ENCODE assay signal across 9 cellular contexts in genomic region chr20:50744143-50744792, GRCh38. TPM values are rescaled to one million over a fixed set of nuclear protein-coding genes. Genes with fewer than 3 reads are reported as not detected.
DNase-seq lines count a peak whose midpoint lies in the region; ATAC-seq and TF ChIP-seq lines count a peak whose summit lies in the region.
"Had no signal": no experiment of that assay in that cellular context is flagged by ENCODE, and none has a peak within 500 bp of the region (broad histone marks: within the 10 kb centered on the region; RNA-seq: fewer than 3 reads in every experiment).

No MANE protein-coding gene starts in this region.

- H3K9me2 ChIP-seq in HCT116 (ENCODE audit: insufficient read depth), result no peaks in the 10 kb centered on the region

- no peaks in the 10 kb centered on the region for H3K27me3 ChIP-seq in HCT116 (ENCODE audit: insufficient read depth, low read length)
- no peaks in the 10 kb centered on the region for H3K27me3 ChIP-seq in SJCRH30

- POLR2A ChIA-PET in HCT116 (lab: Charles Lee), result interaction anchor here (0.9 to 2.3 kb wide), 6 partner anchors 11 to 118 kb away, joined by 3 to 15 read pairs (median 4); partner anchors contain the start of gene PARD6B

- RAD21 ChIA-PET in HCT116 (lab: Charles Lee; ENCODE audit: low non-redundant PET in 1 of 2, low total read pairs in 2 of 2, uncharacterized antibody in 2 of 2, unreplicated experiment in 2 of 2), result interaction anchor here (0.5 to 1.9 kb wide), 7 partner anchors 10 to 119 kb away, joined by 3 to 7 read pairs (median 3); partner anchors contain the start of gene RIPOR3 (in 1 of the 2)

- H3K27ac ChIP-seq in HCT116 (ENCODE audit: low read depth, low read length) (peak overlapping the region; percentile 93), SJCRH30 (no peak overlapping the region)

- no peaks in the 10 kb centered on the region for H3K36me3 Mint-ChIP-seq in osteocyte (ENCODE audit: unreplicated experiment)

- no peak overlapping the region for H2AFZ ChIP-seq in HCT116 (ENCODE audit: low read depth, low read length, poor library complexity, severe bottlenecking)

- DNase-seq in HCT116 (ENCODE audit: low read depth, low spot score), result peak; percentile 67
- peak; percentile 81 to 92 for DNase-seq in SJCRH30
- DNase-seq in fibroblast of peridontal ligament (ENCODE audit: extremely low read depth), result peak; percentile 88
- peak; percentile 73 for DNase-seq in osteocyte (ENCODE audit: extremely low spot score, unreplicated experiment)
- DNase-seq in activated effector memory CD4-positive, alpha-beta T cell treated with Interleukin-2 at 50 U/mL for 16 hours, result no peak
- no peak for DNase-seq in stimulated activated naive CD8-positive, alpha-beta T cell treated with anti-CD3 and anti-CD28 coated beads, Interleukin-15, amount 100 ng/mL, for 72 hours
- no peak for DNase-seq in DMS153 treated with DMSO at 0.1 percent for 48 hours (lab: John Stamatoyannopoulos, UW; ENCODE audit: unreplicated experiment)

- H3K27me3 Mint-ChIP-seq in osteocyte (ENCODE audit: unreplicated experiment), result no peaks in the 10 kb centered on the region
- no peaks in the 10 kb centered on the region for H3K27me3 Mint-ChIP-seq in stimulated activated naive CD8-positive, alpha-beta T cell treated with anti-CD3 and anti-CD28 coated beads, Interleukin-15, amount 100 ng/mL, for 72 hours

- ATAC-seq in HCT116, result peak; percentile 75
- no peak for ATAC-seq in stimulated activated naive CD8-positive, alpha-beta T cell treated with anti-CD3 and anti-CD28 coated beads, Interleukin-15, amount 100 ng/mL, for 72 hours
- no peak for ATAC-seq in GM19023 (IDR thresholded peaks at IDR 0.05; ENCODE audit: unreplicated experiment)

- no peak overlapping the region for H3K4me3 Mint-ChIP-seq in osteocyte (ENCODE audit: unreplicated experiment)
- no peak overlapping the region for H3K4me3 Mint-ChIP-seq in stimulated activated naive CD8-positive, alpha-beta T cell treated with anti-CD3 and anti-CD28 coated beads, Interleukin-15, amount 100 ng/mL, for 72 hours
- H3K4me3 Mint-ChIP-seq: T-helper 1 cell treated with Interleukin-12 subunit alpha and Interleukin-12 subunit beta and Interleukin-4 antibody, amounts not matched to agents 30 μg/mL and 1 μg/mL, for 36 hours had no signal

- no peaks in the 10 kb centered on the region; the same call in 1 of the 2 replicates for H4K20me1 ChIP-seq in HCT116 (ENCODE audit: insufficient read depth)

- H3K4me1 ChIP-seq in HCT116 (ENCODE audit: control insufficient read depth in 1 of 2, insufficient read depth in 2 of 2, low read length in 2 of 2) (peaks cover 80 to 91% of the 10 kb centered on the region in 2 experiments), SJCRH30 (peaks cover 9% of the 10 kb centered on the region)

- peak; percentile 72 for TF ChIP-seq RAD21 in HCT116 (IDR thresholded peaks at IDR 0.05; ENCODE audit: low read depth)

- TF ChIP-seq CTCF in HCT116 (IDR thresholded peaks at IDR 0.05 in 2 of 3, conservative IDR thresholded peaks at IDR 0.05 in 1 of 3; ENCODE audit: borderline replicate concordance in 1 of 3, insufficient read depth in 1 of 3, low read depth in 2 of 3, low read length in 2 of 3) (peak; percentile 9 to 46 (median 24); a peak in 3 of 6 replicates), osteocyte (IDR thresholded peaks at IDR 0.05) (peak; percentile 62)

- peaks cover 37% of the 10 kb centered on the region for H3K4me1 Mint-ChIP-seq in osteocyte (ENCODE audit: unreplicated experiment)
- peaks cover 44% of the 10 kb centered on the region for H3K4me1 Mint-ChIP-seq in stimulated activated naive CD8-positive, alpha-beta T cell treated with anti-CD3 and anti-CD28 coated beads, Interleukin-15, amount 100 ng/mL, for 72 hours

- no peaks in the 10 kb centered on the region for H3K9me3 Mint-ChIP-seq in osteocyte (ENCODE audit: unreplicated experiment)
- H3K9me3 Mint-ChIP-seq in stimulated activated naive CD8-positive, alpha-beta T cell treated with anti-CD3 and anti-CD28 coated beads, Interleukin-15, amount 100 ng/mL, for 72 hours, result no peaks in the 10 kb centered on the region
- H3K9me3 Mint-ChIP-seq: T-helper 1 cell treated with Interleukin-12 subunit alpha and Interleukin-12 subunit beta and Interleukin-4 antibody, amounts not matched to agents 30 μg/mL and 1 μg/mL, for 36 hours had no signal

- H3K4me2 ChIP-seq in HCT116 (ENCODE audit: low read length), result peak overlapping the region; percentile 82

- peak overlapping the region; percentile 67 for H3K9ac ChIP-seq in HCT116 (ENCODE audit: low read length)

- H3K4me3 ChIP-seq in HCT116 (replicated peaks in 1 of 2; ENCODE audit: low read depth in 1 of 2, low read length in 2 of 2) (peak overlapping the region; percentile 8 to 42; a peak in 3 of 4 replicates), SJCRH30 (peak overlapping the region; percentile 9; the same call in 1 of the 2 replicates)

- H3K9me3 ChIP-seq in HCT116 (ENCODE audit: control insufficient read depth in 1 of 2, insufficient read depth in 1 of 2, low read depth in 1 of 2, low read length in 2 of 2), result no peaks in the 10 kb centered on the region
- no peaks in the 10 kb centered on the region for H3K9me3 ChIP-seq in SJCRH30 (replicated peaks)

- no TSS peak for BruUV-seq in HCT116 (replicated peaks; lab: Mats Ljungman, UMichigan)

- TF ChIP-seq POLR2A in HCT116 (IDR thresholded peaks at IDR 0.05; ENCODE audit: borderline replicate concordance, extremely low read depth, insufficient read depth, insufficient read length), result no peak

- intact Hi-C loops in HCT116 (cut with micrococcal nuclease), result loop anchor here (2.0 to 5.0 kb wide), 2 partner anchors 81 to 107 kb away; no protein-coding TSS in a partner anchor

- H3K79me2 ChIP-seq in HCT116 (ENCODE audit: insufficient read depth, low read length), result peaks cover 94% of the 10 kb centered on the region

- H3K36me3 ChIP-seq in HCT116 (ENCODE audit: control insufficient read depth in 1 of 2, insufficient read depth in 2 of 2, low read length in 2 of 2), result peaks cover 10 to 13% of the 10 kb centered on the region in 2 experiments; a peak in 3 of 4 replicates
- H3K36me3 ChIP-seq in SJCRH30, result no peaks in the 10 kb centered on the region

- CTCF ChIA-PET in HCT116 (lab: Charles Lee), result interaction anchor here (0.7 to 2.8 kb wide), 10 partner anchors 9 to 134 kb away, joined by 3 to 22 read pairs (median 4); partner anchors contain the start of gene PARD6B

- H3K27ac Mint-ChIP-seq in osteocyte (ENCODE audit: unreplicated experiment), result peak overlapping the region; percentile 86
- H3K27ac Mint-ChIP-seq in stimulated activated naive CD8-positive, alpha-beta T cell treated with anti-CD3 and anti-CD28 coated beads, Interleukin-15, amount 100 ng/mL, for 72 hours, result peak overlapping the region in 1 of 2 donors; percentile 67
- H3K27ac Mint-ChIP-seq: T-helper 1 cell treated with Interleukin-12 subunit alpha and Interleukin-12 subunit beta and Interleukin-4 antibody, amounts not matched to agents 30 μg/mL and 1 μg/mL, for 36 hours had no signal

TF ChIP-seq in HCT116, 20 proteins besides CTCF, POLR2A, EP300 and RAD21:
- peak; percentile 49; the same call in 1 of the 2 replicates for TF ChIP-seq SP1 (IDR thresholded peaks at IDR 0.05; ENCODE audit: low read depth)
- TF ChIP-seq EGR1 (IDR thresholded peaks at IDR 0.05; ENCODE audit: low read depth), result 0 out of 2 replicates have a peak, but pooled peaks have one; percentile 36
- TF ChIP-seq SIN3A (IDR thresholded peaks at IDR 0.05; ENCODE audit: low read depth), result no peak
- TF ChIP-seq CEBPB (IDR thresholded peaks at IDR 0.05; ENCODE audit: low read depth), result no peak
- TF ChIP-seq JUND (IDR thresholded peaks at IDR 0.05), result peak; percentile 39; the same call in 1 of the 2 replicates
- peak; percentile 38; the same call in 1 of the 2 replicates for TF ChIP-seq FOSL1 (IDR thresholded peaks at IDR 0.05; ENCODE audit: low read depth)
- TF ChIP-seq SRF (IDR thresholded peaks at IDR 0.05; ENCODE audit: low read depth), result no peak
- TF ChIP-seq ZBTB33 (IDR thresholded peaks at IDR 0.05; ENCODE audit: extremely low read depth, insufficient replicate concordance, low read length), result no peak
- peak; percentile 14; the same call in 1 of the 2 replicates for TF ChIP-seq POLR2AphosphoS5 (IDR thresholded peaks at IDR 0.05; ENCODE audit: low read depth, low read length)
TF ChIP-seq in HCT116: peak in this region for 5.

RNA-seq across cellular contexts. Expression of gene PARD6B, which starts 12.9 kb away (rescaled TPM):
- 41.3 TPM for total RNA-seq in HCT116 (2021; ENCODE audit: unreplicated experiment)
- polyA plus RNA-seq in HCT116 (2012), result 3.1 and 5.0 TPM in 2 replicates
- total RNA-seq in SJCRH30 (2014; rRNA removed; shearing (Covaris generic)), result 2.3 and 2.8 TPM in 2 replicates
- 0.97 and 1.1 TPM in 2 replicates for total RNA-seq in osteocyte

RNA-seq across cellular contexts. Expression of gene BCAS4, which starts 50.6 kb away (rescaled TPM):
- total RNA-seq in HCT116 (2021; ENCODE audit: unreplicated experiment), result 18.9 TPM
- polyA plus RNA-seq in HCT116 (2012), result 18.3 and 18.6 TPM in 2 replicates
- total RNA-seq in SJCRH30 (2014; rRNA removed; shearing (Covaris generic)), result 5.3 and 5.8 TPM in 2 replicates
- total RNA-seq in osteocyte, result 3.5 and 4.2 TPM in 2 replicates

RNA-seq across cellular contexts. Expression of gene RIPOR3, which starts 52.9 kb away (rescaled TPM):
- total RNA-seq in HCT116 (2021; ENCODE audit: unreplicated experiment), result 0.22 TPM
- 0.14 and 0.20 TPM in 2 replicates for polyA plus RNA-seq in HCT116 (2012)
- total RNA-seq in SJCRH30 (2014; rRNA removed; shearing (Covaris generic)), result 1.7 and 2.6 TPM in 2 replicates
- 0.11 and 0.37 TPM in 2 replicates for total RNA-seq in osteocyte

Comparison
In these comparisons a context has a peak if more than half of its experiments do, and no peak if none do; other contexts are left out.
1. DNase-seq: peak in HCT116 (single experiment), SJCRH30 (2 of 2), fibroblast of peridontal ligament (single experiment) and osteocyte (single experiment); none in activated effector memory CD4-positive, alpha-beta T cell treated with Interleukin-2 at 50 U/mL for 16 hours (single experiment), stimulated activated naive CD8-positive, alpha-beta T cell treated with anti-CD3 and anti-CD28 coated beads, Interleukin-15, amount 100 ng/mL, for 72 hours (0 of 2) and DMS153 treated with DMSO at 0.1 percent for 48 hours (single experiment).
2. RNA of gene PARD6B, which starts 12.9 kb away (total RNA-seq): 41.3 TPM in HCT116 (single experiment); 2.3 to 2.8 TPM in SJCRH30 and 0.97 to 1.1 TPM in osteocyte; every median in the first group is over 10 times any median in the second.